Comparison of ENCODE assay signal across 17 cellular contexts in the genomic region with DNA sequence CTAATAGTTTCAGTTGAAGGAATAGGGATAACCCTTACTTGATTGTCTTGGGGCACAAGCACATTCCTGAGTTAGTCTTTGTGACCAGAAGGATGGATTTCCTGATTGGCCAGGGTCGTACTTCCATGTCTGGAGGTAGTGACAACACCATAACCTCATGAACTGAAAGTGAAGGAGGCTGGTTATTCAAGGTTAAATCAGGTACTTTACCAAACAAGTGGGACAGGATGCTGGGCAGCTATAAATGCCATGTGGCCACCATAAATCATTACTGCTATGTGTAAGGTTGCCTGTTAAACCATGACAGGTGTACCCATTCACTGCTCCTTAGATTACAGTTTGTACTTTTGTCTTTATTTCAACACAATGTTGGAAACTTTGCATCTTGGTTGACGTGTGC.
DNase-seq lines count a peak whose midpoint lies in the region; ATAC-seq, FAIRE-seq and TF ChIP-seq lines count a peak whose summit lies in the region.
"Had no signal": no experiment of that assay in that cellular context is flagged by ENCODE, and none has a peak within 500 bp of the region (broad histone marks: within the 10 kb centered on the region; RNA-seq: fewer than 3 reads in every experiment).

No MANE protein-coding gene starts in this region.

- WGBS in A549 (ENCODE audit: missing lambda C conversion rate) = 89% methylated on average over 2 of the region's 2 CpGs
- WGBS in IMR-90 (ENCODE audit: extremely low coverage in 2 of 2, insufficient read length in 1 of 2), 2 experiments = no CpG with 5 or more reads among the region's 2 CpGs
- 64 to 67% methylated on average over 2 of the region's 2 CpGs for WGBS in body of pancreas, 2 donors
- WGBS in prostate gland = 43% methylated on average over 2 of the region's 2 CpGs

- in situ Hi-C loops in IMR-90 (cut with MboI; ENCODE audit: low sequenced_read_pairs) = no loop called here

- H3K9me3 ChIP-seq in A549 = no peaks in the 10 kb centered on the region
- no peaks in the 10 kb centered on the region for H3K9me3 ChIP-seq in IMR-90 (ENCODE audit: control insufficient read depth, insufficient read depth, low read length)
- no peaks in the 10 kb centered on the region for H3K9me3 ChIP-seq in body of pancreas
- no peaks in the 10 kb centered on the region for H3K9me3 ChIP-seq in prostate gland
- H3K9me3 ChIP-seq in lower lobe of right lung = no peaks in the 10 kb centered on the region
- H3K9me3 ChIP-seq: BE2C, HAP-1 had no signal

- peaks cover 9% of the 10 kb centered on the region for H3K9me1 ChIP-seq in IMR-90 (ENCODE audit: insufficient read depth, low read length)

- TF ChIP-seq RAD21 in A549 (conservative IDR thresholded peaks at IDR 0.05 in 1 of 2, IDR thresholded peaks at IDR 0.05 in 1 of 2) (no peak), IMR-90 (IDR thresholded peaks at IDR 0.05; ENCODE audit: low read length) (no peak)

- H3K27me3 ChIP-seq in IMR-90 (ENCODE audit: control insufficient read depth, insufficient read depth, low read length) (no peaks in the 10 kb centered on the region), body of pancreas (no peaks in the 10 kb centered on the region), prostate gland (replicated peaks; ENCODE audit: insufficient read depth) (no peaks in the 10 kb centered on the region), lower lobe of right lung (ENCODE audit: low read depth) (no peaks in the 10 kb centered on the region)
- H3K27me3 ChIP-seq: BE2C had no signal

- H3K4me1 ChIP-seq in A549 (peaks cover 65% of the 10 kb centered on the region), IMR-90 (ENCODE audit: control insufficient read depth, insufficient read depth, low read length) (peaks cover 31% of the 10 kb centered on the region), body of pancreas (peaks cover 10% of the 10 kb centered on the region), prostate gland (replicated peaks) (no peaks in the 10 kb centered on the region), lower lobe of right lung (no peaks in the 10 kb centered on the region)

- no peak overlapping the region for H2AFZ ChIP-seq in IMR-90 (replicated peaks; ENCODE audit: low read length, poor library complexity)

- intact Hi-C loops in IMR-90 (cut with micrococcal nuclease) = no loop called here
- intact Hi-C loops in body of pancreas (cut with DNase I) = no loop called here
- intact Hi-C loops in prostate gland (cut with DNase I) = no loop called here
- intact Hi-C loops in lower lobe of right lung (cut with DNase I) = no loop called here

- peak overlapping the region; percentile 61 for H3K23ac ChIP-seq in IMR-90 (ENCODE audit: low read depth, low read length)

- TF ChIP-seq CTCF in A549 (IDR thresholded peaks at IDR 0.05) (no peak), IMR-90 (conservative IDR thresholded peaks at IDR 0.05; ENCODE audit: low read depth, low read length) (no peak), body of pancreas (IDR thresholded peaks at IDR 0.05) (no peak), prostate gland (IDR thresholded peaks at IDR 0.05) (no peak), lower lobe of right lung (IDR thresholded peaks at IDR 0.05) (no peak)

- no peak for TF ChIP-seq EP300 in A549 (IDR thresholded peaks at IDR 0.05)

- H3K27ac ChIP-seq in A549 (peak overlapping the region in 1 of 2 experiments; percentile 23; a peak in 1 of 6 replicates), IMR-90 (ENCODE audit: insufficient read depth, low read length) (peak overlapping the region; percentile 93), body of pancreas (peak overlapping the region in 1 of 4 donors; percentile 45), prostate gland (no peak overlapping the region), lower lobe of right lung (no peak overlapping the region)

- DNase-seq in A549 (ENCODE audit: low read depth in 1 of 2, low spot score in 1 of 2) (no peak), IMR-90 (no peak), body of pancreas (no peak), prostate gland (ENCODE audit: low spot score) (peak; percentile 45), lower lobe of right lung (no peak), NCI-H524 treated with DMSO at 0.1 percent for 48 hours (lab: John Stamatoyannopoulos, UW) (no peak), medulla oblongata (ENCODE audit: extremely low spot score) (no peak)
- DNase-seq: BE2C; CD8-positive, alpha-beta T cell; DMS 273 treated with DMSO at 0.1 percent for 48 hours; EL; NCI-H1417 treated with DMSO at 0.1 percent for 48 hours; NCI-H2081; NCI-H2227 treated with DMSO at 0.1 percent for 48 hours had no signal

- H3K4me2 ChIP-seq in A549 = no peak overlapping the region
- no peak overlapping the region for H3K4me2 ChIP-seq in IMR-90 (ENCODE audit: low read depth, low read length)

- H2BK15ac ChIP-seq in IMR-90 (ENCODE audit: low read depth, low read length) = peak overlapping the region; percentile 93

- peak overlapping the region; percentile 69 to 89 for H4K8ac ChIP-seq in IMR-90 (ENCODE audit: low read depth in 2 of 2, low read length in 2 of 2)

- H2AK5ac ChIP-seq in IMR-90 (ENCODE audit: low read depth, low read length) = peak overlapping the region; percentile 98

- H3K4ac ChIP-seq in IMR-90 (ENCODE audit: low read depth, low read length) = peak overlapping the region; percentile 95

- H3K4me3 ChIP-seq in A549 (no peak overlapping the region), IMR-90 (ENCODE audit: insufficient read depth, low read depth, low read length) (no peak overlapping the region), body of pancreas (no peak overlapping the region), prostate gland (no peak overlapping the region), lower lobe of right lung (no peak overlapping the region)
- H3K4me3 ChIP-seq: HAP-1 had no signal

- dilution Hi-C loops in IMR-90 (cut with HindIII; ENCODE audit: low sequenced_read_pairs, unreplicated experiment) = no loop called here

- peaks cover 40 to 58% of the 10 kb centered on the region in 2 experiments for H3K79me1 ChIP-seq in IMR-90 (ENCODE audit: low read depth in 1 of 2, low read length in 2 of 2)

- H3K9ac ChIP-seq in IMR-90 (ENCODE audit: low read depth, low read length) = no peak overlapping the region

- FAIRE-seq in A549 (lab: Jason Lieb, UNC) = peak; percentile 70
- FAIRE-seq: GM18507 had no signal

- peak overlapping the region; percentile 98 for H3K18ac ChIP-seq in IMR-90 (ENCODE audit: low read depth, low read length)

- H3K14ac ChIP-seq in IMR-90 (replicated peaks; ENCODE audit: low read depth, low read length) = peak overlapping the region; percentile 86

- TF ChIP-seq POLR2A in A549 (IDR thresholded peaks at IDR 0.05; ENCODE audit: low read length) (no peak), IMR-90 (IDR thresholded peaks at IDR 0.05; ENCODE audit: low read depth, low read length) (no peak), body of pancreas (IDR thresholded peaks at IDR 0.05) (no peak), prostate gland (IDR thresholded peaks at IDR 0.05) (no peak)

- ATAC-seq in A549 (no peak), IMR-90 (ENCODE audit: low read depth) (no peak), body of pancreas (peak; percentile 50), lower lobe of right lung (no peak), GM18498 (IDR thresholded peaks at IDR 0.05; ENCODE audit: unreplicated experiment) (no peak)
- ATAC-seq: CD8-positive, alpha-beta T cell had no signal

- peak overlapping the region; percentile 97 for H2BK20ac ChIP-seq in IMR-90 (ENCODE audit: low read depth, low read length)

- H2AK9ac ChIP-seq in IMR-90 (replicated peaks; ENCODE audit: low read depth, low read length, poor library complexity) = peak overlapping the region; percentile 61

- peak overlapping the region; percentile 100 for H4K5ac ChIP-seq in IMR-90 (ENCODE audit: low read depth, low read length)

- CTCF ChIA-PET in A549 (lab: Yijun Ruan, JAX) (no interaction called here), IMR-90 (lab: Yijun Ruan, JAX) (interaction anchor here (1.9 kb wide), 1 partner anchor 16 kb away, joined by 6 read pairs; no protein-coding TSS in a partner anchor)

- H3K56ac ChIP-seq in IMR-90 (ENCODE audit: extremely low read depth, insufficient read depth, low read length) = peak overlapping the region; percentile 57; the same call in 1 of the 2 replicates

- no TSS peak for BruUV-seq in IMR-90 (replicated peaks; lab: Mats Ljungman, UMichigan)

- peak overlapping the region; percentile 93 for H2BK120ac ChIP-seq in IMR-90 (ENCODE audit: low read depth, low read length)

- H4K20me1 ChIP-seq in IMR-90 (ENCODE audit: insufficient read depth, low read length) = no peaks in the 10 kb centered on the region

- no peaks in the 10 kb centered on the region; the same call in 1 of the 2 replicates for H3K36me3 ChIP-seq in IMR-90 (ENCODE audit: control insufficient read depth, insufficient read depth, low read length)
- no peaks in the 10 kb centered on the region for H3K36me3 ChIP-seq in body of pancreas (replicated peaks in 1 of 2; ENCODE audit: insufficient read depth in 1 of 2, low read depth in 2 of 2)
- no peaks in the 10 kb centered on the region for H3K36me3 ChIP-seq in prostate gland
- no peaks in the 10 kb centered on the region for H3K36me3 ChIP-seq in lower lobe of right lung
- H3K36me3 ChIP-seq: BE2C, HAP-1 had no signal

- peak overlapping the region; percentile 96 for H2BK5ac ChIP-seq in IMR-90 (ENCODE audit: low read depth, low read length, poor library complexity, severe bottlenecking)

- peak overlapping the region; percentile 99 for H4K91ac ChIP-seq in IMR-90 (ENCODE audit: insufficient read depth, low read depth, low read length)

- POLR2A ChIA-PET in A549 (lab: Yijun Ruan, JAX) = no interaction called here
- POLR2A ChIA-PET in IMR-90 (lab: Charles Lee; ENCODE audit: unreplicated experiment) = no interaction called here

TF ChIP-seq in A549, 52 proteins besides CTCF, POLR2A, EP300 and RAD21 (continues in another document):
- TF ChIP-seq NFE2L2 (conservative IDR thresholded peaks at IDR 0.05; ENCODE audit: low read length) = no peak
- no peak for TF ChIP-seq BHLHE40 (IDR thresholded peaks at IDR 0.05; ENCODE audit: low read depth, low read length)
- TF ChIP-seq KDM5A (IDR thresholded peaks at IDR 0.05) = no peak
- no peak for TF ChIP-seq JUN (IDR thresholded peaks at IDR 0.05)
- no peak for TF ChIP-seq SMC3 (IDR thresholded peaks at IDR 0.05)
- TF ChIP-seq POLR2AphosphoS2 (conservative IDR thresholded peaks at IDR 0.05; ENCODE audit: low read length) = no peak
- TF ChIP-seq JUNB (IDR thresholded peaks at IDR 0.05) = no peak
- no peak for TF ChIP-seq EHF (CRISPR knock-in tag; IDR thresholded peaks at IDR 0.05)
- no peak for TF ChIP-seq FOSB (CRISPR knock-in tag; IDR thresholded peaks at IDR 0.05)

TF ChIP-seq in IMR-90, 13 proteins besides CTCF, POLR2A, EP300 and RAD21 (continues in another document):
- TF ChIP-seq, protein P1, sequence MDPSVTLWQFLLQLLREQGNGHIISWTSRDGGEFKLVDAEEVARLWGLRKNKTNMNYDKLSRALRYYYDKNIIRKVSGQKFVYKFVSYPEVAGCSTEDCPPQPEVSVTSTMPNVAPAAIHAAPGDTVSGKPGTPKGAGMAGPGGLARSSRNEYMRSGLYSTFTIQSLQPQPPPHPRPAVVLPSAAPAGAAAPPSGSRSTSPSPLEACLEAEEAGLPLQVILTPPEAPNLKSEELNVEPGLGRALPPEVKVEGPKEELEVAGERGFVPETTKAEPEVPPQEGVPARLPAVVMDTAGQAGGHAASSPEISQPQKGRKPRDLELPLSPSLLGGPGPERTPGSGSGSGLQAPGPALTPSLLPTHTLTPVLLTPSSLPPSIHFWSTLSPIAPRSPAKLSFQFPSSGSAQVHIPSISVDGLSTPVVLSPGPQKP (IDR thresholded peaks at IDR 0.05; ENCODE audit: borderline replicate concordance, low read depth, low read length) = no peak
- no peak for TF ChIP-seq FOS (IDR thresholded peaks at IDR 0.05; ENCODE audit: low read depth, low read length)
